1 cellular context compared by ENCODE assay signal in the genomic region with DNA sequence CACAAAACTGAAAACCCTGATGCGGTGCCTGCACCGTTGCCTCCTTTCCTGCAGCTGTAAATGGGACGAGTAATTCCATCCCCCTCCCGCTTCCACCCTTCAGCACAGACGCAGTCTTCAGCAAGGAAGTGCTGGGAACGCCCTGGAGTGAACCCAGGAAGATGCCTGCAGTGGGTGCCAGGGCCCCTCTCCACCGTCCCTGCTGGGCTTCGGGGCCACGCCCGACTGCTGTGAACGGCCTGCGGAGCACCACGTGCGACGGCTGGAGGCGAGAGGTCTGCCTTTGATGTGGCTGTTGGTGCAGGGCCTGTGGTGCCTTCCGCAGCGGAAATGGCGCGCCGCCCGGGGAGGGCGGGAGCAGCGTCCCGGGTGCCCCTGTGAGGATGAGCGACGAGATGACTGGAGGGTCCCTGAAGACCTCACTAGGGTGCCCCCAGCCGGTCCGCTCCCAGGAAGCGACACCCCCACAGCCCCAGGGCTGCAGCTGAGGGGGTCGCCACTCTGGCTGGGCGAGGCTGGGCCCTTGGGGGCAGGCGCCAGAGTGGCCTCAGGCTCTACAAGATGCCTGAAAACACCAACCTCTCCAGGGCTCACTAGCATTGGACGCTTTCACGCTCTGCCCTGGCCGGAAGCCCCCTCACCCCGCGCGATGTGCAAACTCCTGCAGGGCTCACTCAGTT.
TF ChIP-seq lines count a peak whose summit lies in the region.

No MANE protein-coding gene starts in this region.

TF ChIP-seq in GM12878, 131 proteins besides CTCF, POLR2A, EP300 and RAD21 (continued from another document):
- no peak for TF ChIP-seq REST (IDR thresholded peaks at IDR 0.05; ENCODE audit: low read depth, low read length)
- TF ChIP-seq TCF12 (IDR thresholded peaks at IDR 0.05; ENCODE audit: low read depth, low read length) = peak; percentile 58; the same call in 1 of the 2 replicates
- no peak for TF ChIP-seq WRNIP1 (IDR thresholded peaks at IDR 0.05; ENCODE audit: borderline replicate concordance, low read depth, low read length)
- peak; percentile 68 for TF ChIP-seq CREB1 (IDR thresholded peaks at IDR 0.05; ENCODE audit: low read depth)
- TF ChIP-seq, protein P1, sequence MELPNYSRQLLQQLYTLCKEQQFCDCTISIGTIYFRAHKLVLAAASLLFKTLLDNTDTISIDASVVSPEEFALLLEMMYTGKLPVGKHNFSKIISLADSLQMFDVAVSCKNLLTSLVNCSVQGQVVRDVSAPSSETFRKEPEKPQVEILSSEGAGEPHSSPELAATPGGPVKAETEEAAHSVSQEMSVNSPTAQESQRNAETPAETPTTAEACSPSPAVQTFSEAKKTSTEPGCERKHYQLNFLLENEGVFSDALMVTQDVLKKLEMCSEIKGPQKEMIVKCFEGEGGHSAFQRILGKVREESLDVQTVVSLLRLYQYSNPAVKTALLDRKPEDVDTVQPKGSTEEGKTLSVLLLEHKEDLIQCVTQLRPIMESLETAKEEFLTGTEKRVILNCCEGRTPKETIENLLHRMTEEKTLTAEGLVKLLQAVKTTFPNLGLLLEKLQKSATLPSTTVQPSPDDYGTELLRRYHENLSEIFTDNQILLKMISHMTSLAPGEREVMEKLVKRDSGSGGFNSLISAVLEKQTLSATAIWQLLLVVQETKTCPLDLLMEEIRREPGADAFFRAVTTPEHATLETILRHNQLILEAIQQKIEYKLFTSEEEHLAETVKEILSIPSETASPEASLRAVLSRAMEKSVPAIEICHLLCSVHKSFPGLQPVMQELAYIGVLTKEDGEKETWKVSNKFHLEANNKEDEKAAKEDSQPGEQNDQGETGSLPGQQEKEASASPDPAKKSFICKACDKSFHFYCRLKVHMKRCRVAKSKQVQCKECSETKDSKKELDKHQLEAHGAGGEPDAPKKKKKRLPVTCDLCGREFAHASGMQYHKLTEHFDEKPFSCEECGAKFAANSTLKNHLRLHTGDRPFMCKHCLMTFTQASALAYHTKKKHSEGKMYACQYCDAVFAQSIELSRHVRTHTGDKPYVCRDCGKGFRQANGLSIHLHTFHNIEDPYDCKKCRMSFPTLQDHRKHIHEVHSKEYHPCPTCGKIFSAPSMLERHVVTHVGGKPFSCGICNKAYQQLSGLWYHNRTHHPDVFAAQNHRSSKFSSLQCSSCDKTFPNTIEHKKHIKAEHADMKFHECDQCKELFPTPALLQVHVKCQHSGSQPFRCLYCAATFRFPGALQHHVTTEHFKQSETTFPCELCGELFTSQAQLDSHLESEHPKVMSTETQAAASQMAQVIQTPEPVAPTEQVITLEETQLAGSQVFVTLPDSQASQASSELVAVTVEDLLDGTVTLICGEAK (IDR thresholded peaks at IDR 0.05; ENCODE audit: borderline replicate concordance) = no peak; the same call in 1 of the 2 replicates
- no peak; the same call in none of the 2 replicates for TF ChIP-seq RAD51 (IDR thresholded peaks at IDR 0.05)
- TF ChIP-seq MTA3 (IDR thresholded peaks at IDR 0.05; ENCODE audit: borderline replicate concordance, low read length) = 0 out of 2 replicates have a peak, but pooled peaks have one; percentile 39
- TF ChIP-seq E2F4 (IDR thresholded peaks at IDR 0.05; ENCODE audit: low read depth, low read length) = 0 out of 2 replicates have a peak, but pooled peaks have one; percentile 8
- TF ChIP-seq, protein P2, sequence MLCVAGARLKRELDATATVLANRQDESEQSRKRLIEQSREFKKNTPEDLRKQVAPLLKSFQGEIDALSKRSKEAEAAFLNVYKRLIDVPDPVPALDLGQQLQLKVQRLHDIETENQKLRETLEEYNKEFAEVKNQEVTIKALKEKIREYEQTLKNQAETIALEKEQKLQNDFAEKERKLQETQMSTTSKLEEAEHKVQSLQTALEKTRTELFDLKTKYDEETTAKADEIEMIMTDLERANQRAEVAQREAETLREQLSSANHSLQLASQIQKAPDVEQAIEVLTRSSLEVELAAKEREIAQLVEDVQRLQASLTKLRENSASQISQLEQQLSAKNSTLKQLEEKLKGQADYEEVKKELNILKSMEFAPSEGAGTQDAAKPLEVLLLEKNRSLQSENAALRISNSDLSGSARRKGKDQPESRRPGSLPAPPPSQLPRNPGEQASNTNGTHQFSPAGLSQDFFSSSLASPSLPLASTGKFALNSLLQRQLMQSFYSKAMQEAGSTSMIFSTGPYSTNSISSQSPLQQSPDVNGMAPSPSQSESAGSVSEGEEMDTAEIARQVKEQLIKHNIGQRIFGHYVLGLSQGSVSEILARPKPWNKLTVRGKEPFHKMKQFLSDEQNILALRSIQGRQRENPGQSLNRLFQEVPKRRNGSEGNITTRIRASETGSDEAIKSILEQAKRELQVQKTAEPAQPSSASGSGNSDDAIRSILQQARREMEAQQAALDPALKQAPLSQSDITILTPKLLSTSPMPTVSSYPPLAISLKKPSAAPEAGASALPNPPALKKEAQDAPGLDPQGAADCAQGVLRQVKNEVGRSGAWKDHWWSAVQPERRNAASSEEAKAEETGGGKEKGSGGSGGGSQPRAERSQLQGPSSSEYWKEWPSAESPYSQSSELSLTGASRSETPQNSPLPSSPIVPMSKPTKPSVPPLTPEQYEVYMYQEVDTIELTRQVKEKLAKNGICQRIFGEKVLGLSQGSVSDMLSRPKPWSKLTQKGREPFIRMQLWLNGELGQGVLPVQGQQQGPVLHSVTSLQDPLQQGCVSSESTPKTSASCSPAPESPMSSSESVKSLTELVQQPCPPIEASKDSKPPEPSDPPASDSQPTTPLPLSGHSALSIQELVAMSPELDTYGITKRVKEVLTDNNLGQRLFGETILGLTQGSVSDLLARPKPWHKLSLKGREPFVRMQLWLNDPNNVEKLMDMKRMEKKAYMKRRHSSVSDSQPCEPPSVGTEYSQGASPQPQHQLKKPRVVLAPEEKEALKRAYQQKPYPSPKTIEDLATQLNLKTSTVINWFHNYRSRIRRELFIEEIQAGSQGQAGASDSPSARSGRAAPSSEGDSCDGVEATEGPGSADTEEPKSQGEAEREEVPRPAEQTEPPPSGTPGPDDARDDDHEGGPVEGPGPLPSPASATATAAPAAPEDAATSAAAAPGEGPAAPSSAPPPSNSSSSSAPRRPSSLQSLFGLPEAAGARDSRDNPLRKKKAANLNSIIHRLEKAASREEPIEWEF (IDR thresholded peaks at IDR 0.05; ENCODE audit: insufficient replicate concordance, low read depth, low read length) = no peak
- no peak for TF ChIP-seq NR2C1 (IDR thresholded peaks at IDR 0.05)
